In genomic region chr10:52343439-52343838, GRCh38 we compare ENCODE assay signal across 3 cellular contexts.
A peak's percentile ranks its signal among the peaks of the same experiment; 100 is the strongest.
TF ChIP-seq lines count a peak whose summit lies in the region.

No MANE protein-coding gene starts in this region.

TF ChIP-seq in SK-N-SH, 30 proteins besides CTCF, POLR2A, EP300 and RAD21 (continued from another document):
- TF ChIP-seq TEAD4 (IDR thresholded peaks at IDR 0.05; ENCODE audit: borderline replicate concordance, insufficient read depth) (no peak), SMC3 (IDR thresholded peaks at IDR 0.05; ENCODE audit: low read depth, low read length) (no peak), RFX5 (IDR thresholded peaks at IDR 0.05; ENCODE audit: low read length) (no peak), GATA2 (CRISPR knock-in tag; IDR thresholded peaks at IDR 0.05) (no peak)
- TF ChIP-seq, protein P1, sequence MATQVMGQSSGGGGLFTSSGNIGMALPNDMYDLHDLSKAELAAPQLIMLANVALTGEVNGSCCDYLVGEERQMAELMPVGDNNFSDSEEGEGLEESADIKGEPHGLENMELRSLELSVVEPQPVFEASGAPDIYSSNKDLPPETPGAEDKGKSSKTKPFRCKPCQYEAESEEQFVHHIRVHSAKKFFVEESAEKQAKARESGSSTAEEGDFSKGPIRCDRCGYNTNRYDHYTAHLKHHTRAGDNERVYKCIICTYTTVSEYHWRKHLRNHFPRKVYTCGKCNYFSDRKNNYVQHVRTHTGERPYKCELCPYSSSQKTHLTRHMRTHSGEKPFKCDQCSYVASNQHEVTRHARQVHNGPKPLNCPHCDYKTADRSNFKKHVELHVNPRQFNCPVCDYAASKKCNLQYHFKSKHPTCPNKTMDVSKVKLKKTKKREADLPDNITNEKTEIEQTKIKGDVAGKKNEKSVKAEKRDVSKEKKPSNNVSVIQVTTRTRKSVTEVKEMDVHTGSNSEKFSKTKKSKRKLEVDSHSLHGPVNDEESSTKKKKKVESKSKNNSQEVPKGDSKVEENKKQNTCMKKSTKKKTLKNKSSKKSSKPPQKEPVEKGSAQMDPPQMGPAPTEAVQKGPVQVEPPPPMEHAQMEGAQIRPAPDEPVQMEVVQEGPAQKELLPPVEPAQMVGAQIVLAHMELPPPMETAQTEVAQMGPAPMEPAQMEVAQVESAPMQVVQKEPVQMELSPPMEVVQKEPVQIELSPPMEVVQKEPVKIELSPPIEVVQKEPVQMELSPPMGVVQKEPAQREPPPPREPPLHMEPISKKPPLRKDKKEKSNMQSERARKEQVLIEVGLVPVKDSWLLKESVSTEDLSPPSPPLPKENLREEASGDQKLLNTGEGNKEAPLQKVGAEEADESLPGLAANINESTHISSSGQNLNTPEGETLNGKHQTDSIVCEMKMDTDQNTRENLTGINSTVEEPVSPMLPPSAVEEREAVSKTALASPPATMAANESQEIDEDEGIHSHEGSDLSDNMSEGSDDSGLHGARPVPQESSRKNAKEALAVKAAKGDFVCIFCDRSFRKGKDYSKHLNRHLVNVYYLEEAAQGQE (IDR thresholded peaks at IDR 0.05; ENCODE audit: low read depth, low read length) = no peak
- TF ChIP-seq, protein P2, sequence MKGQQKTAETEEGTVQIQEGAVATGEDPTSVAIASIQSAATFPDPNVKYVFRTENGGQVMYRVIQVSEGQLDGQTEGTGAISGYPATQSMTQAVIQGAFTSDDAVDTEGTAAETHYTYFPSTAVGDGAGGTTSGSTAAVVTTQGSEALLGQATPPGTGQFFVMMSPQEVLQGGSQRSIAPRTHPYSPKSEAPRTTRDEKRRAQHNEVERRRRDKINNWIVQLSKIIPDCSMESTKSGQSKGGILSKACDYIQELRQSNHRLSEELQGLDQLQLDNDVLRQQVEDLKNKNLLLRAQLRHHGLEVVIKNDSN (IDR thresholded peaks at IDR 0.05; ENCODE audit: borderline replicate concordance, low read depth) = no peak

TF ChIP-seq in SK-N-SH treated with all-trans-retinoic acid at 6 μM for 48 hours, 23 proteins besides CTCF, POLR2A, EP300 and RAD21 (continued from another document):
- TF ChIP-seq CREB5 (CRISPR knock-in tag; IDR thresholded peaks at IDR 0.05; ENCODE audit: low read depth) (no peak), BACH2 (CRISPR knock-in tag; IDR thresholded peaks at IDR 0.05; ENCODE audit: borderline replicate concordance) (no peak), GLIS3 (CRISPR knock-in tag; IDR thresholded peaks at IDR 0.05) (no peak)
- TF ChIP-seq, protein P3, sequence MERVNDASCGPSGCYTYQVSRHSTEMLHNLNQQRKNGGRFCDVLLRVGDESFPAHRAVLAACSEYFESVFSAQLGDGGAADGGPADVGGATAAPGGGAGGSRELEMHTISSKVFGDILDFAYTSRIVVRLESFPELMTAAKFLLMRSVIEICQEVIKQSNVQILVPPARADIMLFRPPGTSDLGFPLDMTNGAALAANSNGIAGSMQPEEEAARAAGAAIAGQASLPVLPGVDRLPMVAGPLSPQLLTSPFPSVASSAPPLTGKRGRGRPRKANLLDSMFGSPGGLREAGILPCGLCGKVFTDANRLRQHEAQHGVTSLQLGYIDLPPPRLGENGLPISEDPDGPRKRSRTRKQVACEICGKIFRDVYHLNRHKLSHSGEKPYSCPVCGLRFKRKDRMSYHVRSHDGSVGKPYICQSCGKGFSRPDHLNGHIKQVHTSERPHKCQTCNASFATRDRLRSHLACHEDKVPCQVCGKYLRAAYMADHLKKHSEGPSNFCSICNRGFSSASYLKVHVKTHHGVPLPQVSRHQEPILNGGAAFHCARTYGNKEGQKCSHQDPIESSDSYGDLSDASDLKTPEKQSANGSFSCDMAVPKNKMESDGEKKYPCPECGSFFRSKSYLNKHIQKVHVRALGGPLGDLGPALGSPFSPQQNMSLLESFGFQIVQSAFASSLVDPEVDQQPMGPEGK (CRISPR knock-in tag; IDR thresholded peaks at IDR 0.05; ENCODE audit: borderline replicate concordance) = no peak
TF ChIP-seq in SK-N-SH treated with all-trans-retinoic acid at 6 μM for 48 hours: peak in this region for 0.

TF ChIP-seq in K562, 482 proteins besides CTCF, POLR2A, EP300 and RAD21 (continued from another document):
- no peak for TF ChIP-seq RERE (CRISPR knock-in tag; IDR thresholded peaks at IDR 0.05; ENCODE audit: borderline replicate concordance)
- TF ChIP-seq MAFK (IDR thresholded peaks at IDR 0.05; ENCODE audit: low read length) = peak; percentile 47
- TF ChIP-seq BRD9 (IDR thresholded peaks at IDR 0.05; ENCODE audit: low read depth, partially characterized antibody) = no peak
- peak; percentile 63 for TF ChIP-seq C11orf30 (IDR thresholded peaks at IDR 0.05; ENCODE audit: low read depth)
- no peak for TF ChIP-seq KHSRP (IDR thresholded peaks at IDR 0.05)
- TF ChIP-seq SMAD1 (IDR thresholded peaks at IDR 0.05; ENCODE audit: low read depth, low read length, partially characterized antibody) = no peak
- no peak for TF ChIP-seq HOMEZ (CRISPR knock-in tag; IDR thresholded peaks at IDR 0.05)
- TF ChIP-seq MAFF (IDR thresholded peaks at IDR 0.05; ENCODE audit: low read length) = peak; percentile 38; the same call in 1 of the 2 replicates
- peak; percentile 68; the same call in 1 of the 2 replicates for TF ChIP-seq MAFG (tag; conservative IDR thresholded peaks at IDR 0.05)
- TF ChIP-seq ZNF589 (CRISPR knock-in tag; IDR thresholded peaks at IDR 0.05; ENCODE audit: low read depth) = no peak
- peak; percentile 68; the same call in 1 of the 2 replicates for TF ChIP-seq BACH1 (tag; IDR thresholded peaks at IDR 0.05)
- TF ChIP-seq NFYB (IDR thresholded peaks at IDR 0.05; ENCODE audit: extremely low read depth, insufficient read length) = no peak
- no peak for TF ChIP-seq FOXA1 (IDR thresholded peaks at IDR 0.05; ENCODE audit: borderline replicate concordance)
- peak; percentile 81 for TF ChIP-seq ZNF316 (IDR thresholded peaks at IDR 0.05)
- no peak for TF ChIP-seq KDM5B (IDR thresholded peaks at IDR 0.05; ENCODE audit: insufficient replicate concordance, low read depth, low read length)
- no peak for TF ChIP-seq ERF (CRISPR knock-in tag; IDR thresholded peaks at IDR 0.05)
- no peak for TF ChIP-seq MCM2 (IDR thresholded peaks at IDR 0.05; ENCODE audit: low read depth)
- no peak for TF ChIP-seq SMARCA5 (IDR thresholded peaks at IDR 0.05)
- no peak for TF ChIP-seq RUNX1 (IDR thresholded peaks at IDR 0.05; ENCODE audit: low read depth)
